ENCODE assay signal across 15 cellular contexts in the genomic region with DNA sequence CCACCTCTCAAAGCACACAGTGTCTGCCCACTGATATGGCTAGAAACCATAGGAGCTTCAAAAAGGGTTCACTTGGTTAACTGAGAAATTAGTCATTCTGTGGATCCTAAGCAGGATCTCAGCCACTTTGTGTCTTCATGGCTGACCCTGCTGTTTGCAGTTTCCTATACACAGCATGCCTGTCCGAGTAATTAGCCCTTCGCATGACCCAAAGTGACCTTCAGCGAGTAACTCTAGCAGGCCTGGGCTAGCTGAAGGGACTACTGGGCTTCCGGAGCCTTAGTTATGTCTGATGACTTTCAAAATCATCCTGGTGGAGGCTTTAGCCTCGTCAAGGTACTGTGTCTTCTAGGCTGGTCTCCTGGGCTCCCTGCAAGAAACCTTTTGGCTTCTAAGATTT. TPM values are rescaled to one million over a fixed set of nuclear protein-coding genes. Genes with fewer than 3 reads are reported as not detected.
DNase-seq lines count a peak whose midpoint lies in the region; ATAC-seq and TF ChIP-seq lines count a peak whose summit lies in the region.
"Had no signal": no experiment of that assay in that cellular context is flagged by ENCODE, and none has a peak within 500 bp of the region (broad histone marks: within the 10 kb centered on the region; RNA-seq: fewer than 3 reads in every experiment).

No MANE protein-coding gene starts in this region.

- no peak for DNase-seq in heart right ventricle
- no peak for DNase-seq in Right ventricle myocardium inferior (ENCODE audit: missing footprints)
- no peak for DNase-seq in ascending aorta (ENCODE audit: low spot score in 2 of 2)
- no peak for DNase-seq in lower lobe of right lung
- no peak for DNase-seq in transverse colon
- no peak for DNase-seq in CD1c-positive myeloid dendritic cell (ENCODE audit: extremely low spot score)
- DNase-seq: activated CD8-positive, alpha-beta memory T cell treated with anti-CD3 and anti-CD28 coated beads, Interleukin-2, amount 50 U/mL, for 4 hours; GF-D8; NCI-H226; OCI-M1; small intestine; uterus had no signal

- ATAC-seq in heart right ventricle (no peak), Right ventricle myocardium inferior (no peak), lower lobe of right lung (no peak), HG02798 (IDR thresholded peaks at IDR 0.05; ENCODE audit: poor library complexity, unreplicated experiment) (no peak), HG03432 (IDR thresholded peaks at IDR 0.05; ENCODE audit: unreplicated experiment) (no peak)

- 45 to 55% methylated on average over 5 of the region's 5 CpGs for WGBS in heart right ventricle, 2 donors
- WGBS in transverse colon (ENCODE audit: low coverage in 1 of 2), 2 donors = 69% methylated on average over 5 of the region's 5 CpGs; no CpG with 5 or more reads in 1 of the 2 donors

- H3K27me3 ChIP-seq in heart right ventricle (no peaks in the 10 kb centered on the region), ascending aorta (no peaks in the 10 kb centered on the region), lower lobe of right lung (ENCODE audit: low read depth) (no peaks in the 10 kb centered on the region), transverse colon (no peaks in the 10 kb centered on the region)
- H3K27me3 ChIP-seq: uterus had no signal

- no peak for TF ChIP-seq POLR2A in transverse colon (IDR thresholded peaks at IDR 0.05)

- H3K4me3 ChIP-seq in heart right ventricle (peak overlapping the region in 9 of 10 donors; percentile 38 to 76 (median 66)), ascending aorta (peak overlapping the region in 1 of 2 donors; percentile 6), lower lobe of right lung (peak overlapping the region; percentile 53), transverse colon (no peak overlapping the region)
- H3K4me3 ChIP-seq: uterus had no signal

- in situ Hi-C loops in transverse colon (cut with MboI; ENCODE audit: low pct_ligation_motif_present in 1 of 4, low pct_unique_long_range_greater_than_20kb in 1 of 4, low sequenced_read_pairs in 3 of 4) = no loop called here

- H3K36me3 ChIP-seq in heart right ventricle = no peaks in the 10 kb centered on the region
- H3K36me3 ChIP-seq in ascending aorta = no peaks in the 10 kb centered on the region
- no peaks in the 10 kb centered on the region for H3K36me3 ChIP-seq in lower lobe of right lung
- H3K36me3 ChIP-seq in transverse colon = no peaks in the 10 kb centered on the region
- H3K36me3 ChIP-seq: uterus had no signal

- intact Hi-C loops in heart right ventricle (cut with DNase I) (no loop called here), Right ventricle myocardium inferior (cut with DNase I) (no loop called here), ascending aorta (cut with DNase I) (no loop called here), lower lobe of right lung (cut with DNase I) (no loop called here), transverse colon (cut with DNase I; ENCODE audit: low total_unique reads) (no loop called here)

- H3K9me3 ChIP-seq in heart right ventricle = no peaks in the 10 kb centered on the region
- H3K9me3 ChIP-seq in ascending aorta = no peaks in the 10 kb centered on the region
- no peaks in the 10 kb centered on the region for H3K9me3 ChIP-seq in lower lobe of right lung
- no peaks in the 10 kb centered on the region for H3K9me3 ChIP-seq in transverse colon
- H3K9me3 ChIP-seq: uterus had no signal

- TF ChIP-seq CTCF in heart right ventricle (IDR thresholded peaks at IDR 0.05) (no peak), ascending aorta (IDR thresholded peaks at IDR 0.05) (no peak), lower lobe of right lung (IDR thresholded peaks at IDR 0.05) (no peak), transverse colon (IDR thresholded peaks at IDR 0.05) (no peak)

- TF ChIP-seq EP300 in transverse colon (IDR thresholded peaks at IDR 0.05; ENCODE audit: low read depth) = no peak

- H3K27ac ChIP-seq in heart right ventricle = peak overlapping the region in 7 of 10 donors; percentile 69 to 89 (median 87)
- peak overlapping the region; percentile 67 to 74 for H3K27ac ChIP-seq in ascending aorta
- peak overlapping the region; percentile 1 for H3K27ac ChIP-seq in lower lobe of right lung
- peak overlapping the region in 3 of 4 donors; percentile 78 to 89 (median 89) for H3K27ac ChIP-seq in transverse colon
- H3K27ac ChIP-seq: HL-60, uterus had no signal

- H3K4me1 ChIP-seq in heart right ventricle (peaks cover 0 to 66% (median 53%) of the 10 kb centered on the region in 9 donors), ascending aorta (peaks cover 0 to 13% of the 10 kb centered on the region in 2 donors), lower lobe of right lung (peaks cover 43% of the 10 kb centered on the region), transverse colon (peaks cover 8 to 40% (median 31%) of the 10 kb centered on the region in 4 donors)

RNA-seq across cellular contexts. Expression of a gene that starts 28.9 kb away (rescaled TPM):
- total RNA-seq in heart right ventricle (1 to 10 TPM in 2 of 10 donors, under 1 TPM in 8; 0.25 to 2.2 (median 0.55) TPM), Right ventricle myocardium inferior (0.84 TPM), ascending aorta (not detected), lower lobe of right lung (0.74 TPM), transverse colon (under 1 TPM in 1 of 4 donors, not detected in 3; 0.82 TPM)
- 1 to 10 TPM in 1 of 2 donors, under 1 TPM in 1; 0.87 to 2.2 TPM for polyA plus RNA-seq in heart right ventricle

RNA-seq across cellular contexts. Expression of a gene that starts 35.7 kb away (rescaled TPM):
- total RNA-seq in heart right ventricle = 10 to 100 TPM; 11.3 to 41.5 (median 22.5) TPM
- polyA plus RNA-seq in heart right ventricle = 10 to 100 TPM in 1 of 2 donors, 1 to 10 TPM in 1; 8.2 to 13.8 TPM
- total RNA-seq in Right ventricle myocardium inferior = 31.9 TPM
- total RNA-seq in ascending aorta = 22.0 TPM
- total RNA-seq in lower lobe of right lung = 20.6 TPM
- 10 to 100 TPM; 10.1 to 44.2 (median 14.2) TPM for total RNA-seq in transverse colon

RNA-seq across cellular contexts. Expression of a gene that starts 51.2 kb away (rescaled TPM):
- total RNA-seq in heart right ventricle = 10 to 100 TPM in 8 of 10 donors, 1 to 10 TPM in 2; 9.0 to 17.2 (median 12.3) TPM
- 10 to 100 TPM in 1 of 2 donors, 1 to 10 TPM in 1; 7.8 to 10.7 TPM for polyA plus RNA-seq in heart right ventricle
- 8.7 TPM for total RNA-seq in Right ventricle myocardium inferior
- 42.3 TPM for total RNA-seq in ascending aorta
- total RNA-seq in lower lobe of right lung = 11.2 TPM
- total RNA-seq in transverse colon = 10 to 100 TPM in 3 of 4 donors, 1 to 10 TPM in 1; 3.2 to 73.7 (median 11.9) TPM

Comparison
In these comparisons a context has a peak if more than half of its experiments do, and no peak if none do; other contexts are left out.
1. H3K27ac ChIP-seq: peak in every context shown above with its lines; median percentile 89 in transverse colon; 87 in heart right ventricle; 70 in ascending aorta; 1 in lower lobe of right lung.
2. H3K4me3 ChIP-seq: peak in heart right ventricle (9 of 10) and lower lobe of right lung (single experiment); none in transverse colon (0 of 4).